8 cellular contexts compared by ENCODE assay signal in the genomic region with DNA sequence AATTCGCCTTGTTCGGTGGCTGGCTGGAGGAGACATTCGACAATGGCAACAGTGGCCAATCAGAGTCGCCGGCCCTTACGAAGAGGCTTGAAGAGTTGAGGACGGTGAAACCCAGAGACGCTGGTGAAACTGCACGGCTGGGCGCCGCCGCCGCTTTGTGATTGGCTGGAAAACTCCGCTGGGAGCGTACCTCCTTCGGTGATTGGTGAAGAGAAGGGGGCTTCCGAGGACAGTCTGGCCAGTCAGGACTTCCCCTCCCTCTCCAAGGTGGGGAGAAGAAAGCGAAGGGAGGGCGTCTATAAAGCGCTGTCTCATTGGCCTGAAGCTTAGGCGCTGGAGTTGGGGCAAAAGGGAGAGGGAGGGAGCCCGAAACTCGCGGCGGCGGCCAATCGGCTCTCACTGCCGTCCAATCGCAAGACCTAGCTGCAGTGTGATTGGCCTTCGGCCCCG. TPM values are rescaled to one million over a fixed set of nuclear protein-coding genes. Genes with fewer than 3 reads are reported as not detected.
DNase-seq lines count a peak whose midpoint lies in the region; ATAC-seq and TF ChIP-seq lines count a peak whose summit lies in the region.

No MANE protein-coding gene starts in this region.

- peaks cover 7% of the 10 kb centered on the region for H3K36me3 Mint-ChIP-seq in T-helper 17 cell (ENCODE audit: low read depth)

- H3K4me1 Mint-ChIP-seq in T-helper 17 cell, result peaks cover 13% of the 10 kb centered on the region

- peak; percentile 75 for ATAC-seq in GM18511 (IDR thresholded peaks at IDR 0.05; ENCODE audit: unreplicated experiment)
- peak; percentile 64 for ATAC-seq in HG02981 (IDR thresholded peaks at IDR 0.05; ENCODE audit: unreplicated experiment)
- peak; percentile 73 for ATAC-seq in T-helper 17 cell

- H3K9me3 ChIP-seq in T-helper 17 cell (ENCODE audit: control insufficient read depth, low read length, poor library complexity, severe bottlenecking), result no peaks in the 10 kb centered on the region

- peak; percentile 100 for DNase-seq in AG09319 (ENCODE audit: extremely low read depth, low read depth)
- DNase-seq in NCI-H187 (lab: John Stamatoyannopoulos, UW), result peak; percentile 98 to 99
- peak; percentile 88 to 97 (median 89) for DNase-seq in T-helper 17 cell
- peak; percentile 100 for DNase-seq in dedifferentiated amniotic fluid mesenchymal stem cell (ENCODE audit: extremely low spot score)
- peak; percentile 100 for DNase-seq in left kidney (ENCODE audit: low read depth, low spot score)
- peak in 2 of 3 experiments; percentile 92 to 97 for DNase-seq in stimulated activated CD4-positive, alpha-beta T cell treated with anti-CD3 and anti-CD28 coated beads, TNF-alpha, amount 100 ng/mL, for 24 hours (ENCODE audit: low read depth in 3 of 3)

- no peak overlapping the region for H3K27ac Mint-ChIP-seq in T-helper 17 cell

- H3K27me3 Mint-ChIP-seq in T-helper 17 cell, result no peaks in the 10 kb centered on the region

- no peak overlapping the region for H3K4me3 Mint-ChIP-seq in T-helper 17 cell

- TF ChIP-seq CTCF in AG09319 (IDR thresholded peaks at IDR 0.05; ENCODE audit: low read depth, low read length), result no peak

RNA-seq across cellular contexts. Expression of gene GSK3B, which starts 0.6 kb away (rescaled TPM):
- 10 to 100 TPM; 42.2 to 45.2 TPM for total RNA-seq in T-helper 17 cell

Comparison
In these comparisons a context has a peak if more than half of its experiments do, and no peak if none do; other contexts are left out.
1. Peak in every context shown above with its lines: DNase-seq and ATAC-seq.